Comparison of ENCODE assay signal across 2 cellular contexts in genomic region chr22:43904412-43904811, GRCh38.
TF ChIP-seq lines count a peak whose summit lies in the region.

No MANE protein-coding gene starts in this region.

TF ChIP-seq in A549, 52 proteins besides CTCF, POLR2A, EP300 and RAD21:
- 0 out of 3 replicates have a peak, but pooled peaks have one; percentile 8 for TF ChIP-seq SMC3 (IDR thresholded peaks at IDR 0.05)

TF ChIP-seq in HepG2, 621 proteins besides CTCF, POLR2A, EP300 and RAD21:
- peak; percentile 22; the same call in 1 of the 2 replicates for TF ChIP-seq STAG1 (CRISPR knock-in tag; IDR thresholded peaks at IDR 0.05)
